In the genomic region with DNA sequence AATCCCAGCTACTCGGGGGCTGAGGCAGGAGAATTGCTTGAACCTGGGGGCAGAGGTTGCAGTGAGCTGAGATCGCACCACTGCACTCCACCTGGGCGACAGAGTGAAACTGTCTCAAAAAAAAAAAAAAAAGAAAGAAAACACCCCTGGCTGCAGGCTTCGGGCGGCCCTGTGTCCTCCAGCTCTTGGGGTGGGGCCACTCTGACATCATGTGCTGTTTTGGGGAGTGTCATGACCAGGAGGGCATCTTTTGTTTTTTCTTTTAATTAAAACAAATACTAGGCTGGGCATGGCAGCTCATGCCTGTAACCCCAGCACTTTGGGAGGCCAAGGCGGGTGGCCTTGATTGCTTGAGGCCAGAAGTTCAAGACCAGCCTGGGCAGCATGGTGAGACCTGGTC, we compare ENCODE assay signal across 7 cellular contexts. TPM values are rescaled to one million over a fixed set of nuclear protein-coding genes. Genes with fewer than 3 reads are reported as not detected.
DNase-seq lines count a peak whose midpoint lies in the region; ATAC-seq and TF ChIP-seq lines count a peak whose summit lies in the region.
"Not testable (repeated sequence)": the region's sequence is repeated elsewhere in the genome, so short reads cannot be mapped to it uniquely, and the experiment has no call there.

No MANE protein-coding gene starts in this region.

- H3K9me3 Mint-ChIP-seq in GM23338; progenitor cell of endocrine pancreas (ENCODE audit: low read depth); stimulated activated naive B cell treated with anti-CD40 and anti-IgM and Interleukin-4, amounts not matched to agents 10 μg/mL and 1 μg/mL and 100 μg/mL, for 72 hours: not testable (repeated sequence)

- H3K27me3 ChIP-seq in GM23338 (ENCODE audit: insufficient read depth); right cardiac atrium (ENCODE audit: control insufficient read depth, insufficient read depth); osteoblast (ENCODE audit: insufficient read depth, low read length): not testable (repeated sequence)

- 87% methylated on average over 6 of the region's 6 CpGs for WGBS in right cardiac atrium

- H3K9me3 ChIP-seq in right cardiac atrium (ENCODE audit: control insufficient read depth, low read length); mucosa of descending colon; osteoblast (ENCODE audit: low read depth, low read length): not testable (repeated sequence)

- intact Hi-C loops in right cardiac atrium (cut with DNase I); mucosa of descending colon (cut with DNase I, micrococcal nuclease): not testable (repeated sequence)

- ATAC-seq in GM23338; right cardiac atrium; stimulated activated naive B cell treated with anti-CD40 and anti-IgM and Interleukin-4, amounts not matched to agents 10 μg/mL and 1 μg/mL and 100 μg/mL, for 72 hours (replicated peaks): not testable (repeated sequence)
- ATAC-seq in left lobe of liver (peak; percentile 41), mucosa of descending colon (peak; percentile 21)

- not testable (repeated sequence) for H3K27ac ChIP-seq in GM23338 (ENCODE audit: low read depth); right cardiac atrium (ENCODE audit: low read length); osteoblast (ENCODE audit: low read depth, low read length)

- H3K36me3 ChIP-seq in GM23338 (ENCODE audit: insufficient read depth); mucosa of descending colon (ENCODE audit: low read depth): not testable (repeated sequence)
- peaks cover 13% of the 10 kb centered on the region for H3K36me3 ChIP-seq in osteoblast (ENCODE audit: insufficient read depth, low read length)

- not testable (repeated sequence) for TF ChIP-seq CTCF in GM23338 (conservative IDR thresholded peaks at IDR 0.05; ENCODE audit: low read depth in 2 of 2); mucosa of descending colon (IDR thresholded peaks at IDR 0.05); osteoblast (IDR thresholded peaks at IDR 0.05; ENCODE audit: extremely low read depth, low read depth, low read length); progenitor cell of endocrine pancreas (IDR thresholded peaks at IDR 0.05; ENCODE audit: unreplicated experiment)

- H3K4me2 ChIP-seq in GM23338; osteoblast (ENCODE audit: insufficient read depth, low read length): not testable (repeated sequence)

- H2AFZ ChIP-seq in GM23338; osteoblast (ENCODE audit: low read length): not testable (repeated sequence)

- H3K27ac Mint-ChIP-seq in GM23338 (peak overlapping the region; percentile 59; the same call in 1 of the 2 replicates), progenitor cell of endocrine pancreas (peak overlapping the region; percentile 74)
- H3K27ac Mint-ChIP-seq in stimulated activated naive B cell treated with anti-CD40 and anti-IgM and Interleukin-4, amounts not matched to agents 10 μg/mL and 1 μg/mL and 100 μg/mL, for 72 hours = peak overlapping the region; percentile 37

- not testable (repeated sequence) for H3K4me1 ChIP-seq in GM23338 (ENCODE audit: insufficient read depth); right cardiac atrium (ENCODE audit: control insufficient read depth, insufficient read depth, low read length); mucosa of descending colon (ENCODE audit: low read depth); osteoblast (ENCODE audit: insufficient read depth, low read length)

- not testable (repeated sequence) for H3K4me3 Mint-ChIP-seq in GM23338; progenitor cell of endocrine pancreas (ENCODE audit: low read depth); stimulated activated naive B cell treated with anti-CD40 and anti-IgM and Interleukin-4, amounts not matched to agents 10 μg/mL and 1 μg/mL and 100 μg/mL, for 72 hours

- DNase-seq in GM23338 (ENCODE audit: low spot score); left lobe of liver (ENCODE audit: low spot score); mucosa of descending colon; progenitor cell of endocrine pancreas (ENCODE audit: low spot score, unreplicated experiment); stimulated activated naive B cell treated with anti-CD40 and anti-IgM and Interleukin-4, amounts not matched to agents 10 μg/mL and 1 μg/mL and 100 μg/mL, for 72 hours: not testable (repeated sequence)
- peak in 2 of 3 donors; percentile 10 to 13 for DNase-seq in right cardiac atrium
- DNase-seq in osteoblast (ENCODE audit: insufficient read length, low spot score, missing footprints) = peak; percentile 14

- H3F3A ChIP-seq in GM23338 (replicated peaks; ENCODE audit: low read depth) = not testable (repeated sequence)

- not testable (repeated sequence) for H3K4me1 Mint-ChIP-seq in GM23338; progenitor cell of endocrine pancreas (ENCODE audit: low read depth); stimulated activated naive B cell treated with anti-CD40 and anti-IgM and Interleukin-4, amounts not matched to agents 10 μg/mL and 1 μg/mL and 100 μg/mL, for 72 hours

- peaks cover 12% of the 10 kb centered on the region for H3K27me3 Mint-ChIP-seq in GM23338 (ENCODE audit: insufficient read depth, low read depth, poor library complexity)
- H3K27me3 Mint-ChIP-seq in progenitor cell of endocrine pancreas; stimulated activated naive B cell treated with anti-CD40 and anti-IgM and Interleukin-4, amounts not matched to agents 10 μg/mL and 1 μg/mL and 100 μg/mL, for 72 hours: not testable (repeated sequence)

- H3K79me2 ChIP-seq in GM23338 (replicated peaks; ENCODE audit: insufficient read depth) (peaks cover 24% of the 10 kb centered on the region), osteoblast (ENCODE audit: insufficient read depth, low read length) (peaks cover 57% of the 10 kb centered on the region)

- not testable (repeated sequence) for H4K20me1 ChIP-seq in GM23338 (replicated peaks; ENCODE audit: insufficient read depth)
- H4K20me1 ChIP-seq in osteoblast (ENCODE audit: insufficient read depth, low read length) = peaks cover 65% of the 10 kb centered on the region

- not testable (repeated sequence) for H3K36me3 Mint-ChIP-seq in GM23338 (ENCODE audit: low read depth); progenitor cell of endocrine pancreas (ENCODE audit: insufficient read depth); stimulated activated naive B cell treated with anti-CD40 and anti-IgM and Interleukin-4, amounts not matched to agents 10 μg/mL and 1 μg/mL and 100 μg/mL, for 72 hours

- H3K4me3 ChIP-seq in GM23338; right cardiac atrium (ENCODE audit: low read length); mucosa of descending colon; osteoblast (ENCODE audit: insufficient read depth, low read length): not testable (repeated sequence)

- not testable (repeated sequence) for H3K9me2 ChIP-seq in GM23338 (ENCODE audit: insufficient read depth)

RNA-seq across cellular contexts. Expression of a gene that starts 52.1 kb away (rescaled TPM):
- total RNA-seq in GM23338 (2014; rRNA removed; shearing (Covaris generic)) = 27.6 and 35.7 TPM in 2 replicates
- polyA plus RNA-seq in GM23338 (2016; fragmentation: Nextera tagmentation; extraction: Ambion mirVana) (8.7 and 9.1 TPM in 2 replicates), right cardiac atrium (18.8 TPM)
- total RNA-seq in right cardiac atrium (10 to 100 TPM; 23.9 to 37.5 (median 30.8) TPM), left lobe of liver (38.1 TPM), mucosa of descending colon (10 to 100 TPM; 42.7 to 53.8 (median 50.0) TPM), osteoblast (19.7 and 22.1 TPM in 2 replicates), progenitor cell of endocrine pancreas (59.6 TPM in 2 replicates)
